In the genomic region with DNA sequence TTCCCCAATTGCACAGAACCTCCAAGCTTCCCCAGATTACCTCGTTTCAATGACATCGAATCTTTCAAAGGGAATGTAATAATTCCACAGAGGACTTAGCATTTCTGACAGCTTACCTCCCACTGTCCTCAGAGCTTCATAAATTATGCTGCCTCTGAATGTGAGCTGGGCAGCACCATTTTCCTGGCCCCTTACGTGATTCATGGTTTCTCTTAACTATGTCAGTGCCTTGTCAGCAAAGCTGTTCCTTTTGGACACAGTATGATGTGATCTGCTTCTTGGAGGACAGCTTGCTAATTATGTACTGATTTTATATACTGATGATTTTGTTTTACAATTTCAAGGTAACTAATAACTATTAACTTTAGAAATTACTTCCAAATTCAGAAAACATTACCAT, we compare ENCODE assay signal across 8 cellular contexts. TPM values are rescaled to one million over a fixed set of nuclear protein-coding genes. Genes with fewer than 3 reads are reported as not detected.
A peak's percentile ranks its signal among the peaks of the same experiment; 100 is the strongest.
DNase-seq lines count a peak whose midpoint lies in the region; ATAC-seq and TF ChIP-seq lines count a peak whose summit lies in the region.

No MANE protein-coding gene starts in this region.

- H3K4me1 ChIP-seq in esophagus (ENCODE audit: control insufficient read depth in 2 of 2, insufficient read depth in 2 of 2, low read length in 1 of 2) (peaks cover 0 to 5% of the 10 kb centered on the region in 2 donors), osteoblast (ENCODE audit: insufficient read depth, low read length) (peaks cover 34% of the 10 kb centered on the region)

- H3K27me3 ChIP-seq in GM06990 (replicated peaks; ENCODE audit: control insufficient read depth, insufficient read depth, low read length) (no peaks in the 10 kb centered on the region), esophagus (ENCODE audit: control insufficient read depth in 1 of 2, insufficient read depth in 2 of 2, low read length in 2 of 2) (no peaks in the 10 kb centered on the region), osteoblast (ENCODE audit: insufficient read depth, low read length) (no peaks in the 10 kb centered on the region)

- H4K20me1 ChIP-seq in osteoblast (ENCODE audit: insufficient read depth, low read length) = no peaks in the 10 kb centered on the region

- H2AFZ ChIP-seq in osteoblast (ENCODE audit: low read length) = peak overlapping the region; percentile 96

- H3K36me3 ChIP-seq in GM06990 (ENCODE audit: control insufficient read depth, insufficient read depth, low read length) = no peaks in the 10 kb centered on the region
- H3K36me3 ChIP-seq in esophagus (ENCODE audit: control insufficient read depth in 2 of 2, insufficient read depth in 2 of 2, low read length in 1 of 2) = no peaks in the 10 kb centered on the region
- no peaks in the 10 kb centered on the region for H3K36me3 ChIP-seq in osteoblast (ENCODE audit: insufficient read depth, low read length)

- TF ChIP-seq CTCF in GM06990 (IDR thresholded peaks at IDR 0.05; ENCODE audit: insufficient read depth, low read length, poor library complexity, severe bottlenecking) (no peak), osteoblast (IDR thresholded peaks at IDR 0.05; ENCODE audit: extremely low read depth, low read depth, low read length) (no peak)

- H3K79me2 ChIP-seq in osteoblast (ENCODE audit: insufficient read depth, low read length) = no peaks in the 10 kb centered on the region

- H3K4me3 ChIP-seq in GM06990 (replicated peaks; ENCODE audit: low read depth, low read length) (no peak overlapping the region), esophagus (ENCODE audit: low read depth in 1 of 2, low read length in 2 of 2) (no peak overlapping the region), osteoblast (ENCODE audit: insufficient read depth, low read length) (peak overlapping the region; percentile 49)

- H3K9me3 ChIP-seq in esophagus (ENCODE audit: control insufficient read depth in 2 of 2, insufficient read depth in 1 of 2, low read depth in 1 of 2, low read length in 1 of 2) (no peaks in the 10 kb centered on the region), osteoblast (ENCODE audit: low read depth, low read length) (no peaks in the 10 kb centered on the region)

- DNase-seq in GM06990 (ENCODE audit: extremely low read depth, insufficient read length) (peak; percentile 3), RPMI8226 (peak; percentile 50), osteoblast (ENCODE audit: insufficient read length, low spot score, missing footprints) (no peak), NCI-H2081 (lab: John Stamatoyannopoulos, UW) (no peak), activated gamma-delta T cell (lab: John Stamatoyannopoulos, UW) (no peak), germinal center (ENCODE audit: low spot score) (no peak)

- no peak for ATAC-seq in HG03135 (IDR thresholded peaks at IDR 0.05; ENCODE audit: unreplicated experiment)

- H3K4me2 ChIP-seq in osteoblast (ENCODE audit: insufficient read depth, low read length) = peak overlapping the region; percentile 82

- H3K27ac ChIP-seq in esophagus (ENCODE audit: low read depth in 2 of 2, low read length in 1 of 2) (peak overlapping the region; percentile 44 to 54), osteoblast (ENCODE audit: low read depth, low read length) (peak overlapping the region; percentile 68)

- 19 to 25% methylated on average over 3 of the region's 3 CpGs for WGBS in esophagus, 2 donors

RNA-seq across cellular contexts. Expression of a gene that starts 27.7 kb away (rescaled TPM):
- 10 to 100 TPM; 18.8 to 25.3 TPM for polyA plus RNA-seq in esophagus
- total RNA-seq in osteoblast = 18.1 and 23.6 TPM in 2 replicates

Comparison
In these comparisons a context has a peak if more than half of its experiments do, and no peak if none do; other contexts are left out.
1. DNase-seq: peak in GM06990 (single experiment) and RPMI8226 (single experiment); none in osteoblast (single experiment), NCI-H2081 (0 of 2), activated gamma-delta T cell (single experiment) and germinal center (single experiment).